Comparison of ENCODE assay signal across 2 cellular contexts in the genomic region with DNA sequence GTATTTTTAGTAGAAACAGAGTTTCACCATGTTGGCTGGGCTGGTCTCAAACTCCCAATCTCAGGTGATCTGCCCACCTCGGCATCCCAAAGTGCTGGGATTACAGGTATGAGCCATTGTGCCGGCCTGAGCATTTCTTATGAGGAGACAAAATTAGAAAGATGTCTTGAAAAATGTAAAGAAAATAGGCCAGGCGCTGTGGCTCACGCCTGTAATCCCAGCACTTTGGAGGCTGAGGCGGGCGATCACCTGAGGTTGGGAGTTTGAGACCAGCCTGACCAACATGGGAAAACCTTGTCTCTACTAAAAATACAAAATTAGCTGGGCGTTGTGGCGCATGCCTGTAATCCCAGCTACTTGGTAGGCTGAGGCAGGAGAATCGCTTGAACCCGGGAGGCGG. TPM values are rescaled to one million over a fixed set of nuclear protein-coding genes. Genes with fewer than 3 reads are reported as not detected.
"Had no signal": no experiment of that assay in that cellular context is flagged by ENCODE, and none has a peak within 500 bp of the region (broad histone marks: within the 10 kb centered on the region; RNA-seq: fewer than 3 reads in every experiment).

No MANE protein-coding gene starts in this region.

RNA-seq across cellular contexts. Expression of a gene that starts 42.9 kb away (rescaled TPM):
- total RNA-seq: LHCN-M2, NCI-H460 had no signal
